8 cellular contexts compared by ENCODE assay signal in genomic region chr5:163506726-163507125, GRCh38. TPM values are rescaled to one million over a fixed set of nuclear protein-coding genes. Genes with fewer than 3 reads are reported as not detected.
DNase-seq lines count a peak whose midpoint lies in the region; ATAC-seq and TF ChIP-seq lines count a peak whose summit lies in the region.

No MANE protein-coding gene starts in this region.

- POLR2A ChIA-PET in HCT116 (lab: Charles Lee), result interaction anchor here (1.8 kb wide), 1 partner anchor 46 kb away, joined by 5 read pairs; the partner anchor contains the start of gene HMMR

- peak overlapping the region; percentile 75 for H3K4me2 ChIP-seq in HCT116 (ENCODE audit: low read length)

- H3K79me2 ChIP-seq in HCT116 (ENCODE audit: insufficient read depth, low read length), result peaks cover 60% of the 10 kb centered on the region

- no peaks in the 10 kb centered on the region for H4K20me1 ChIP-seq in HCT116 (ENCODE audit: insufficient read depth)

- RAD21 ChIA-PET in HCT116 (lab: Charles Lee; ENCODE audit: low non-redundant PET in 1 of 2, low total read pairs in 2 of 2, uncharacterized antibody in 2 of 2, unreplicated experiment in 2 of 2), result no interaction called here

- H3K4me3 Mint-ChIP-seq in activated naive CD8-positive, alpha-beta T cell, result peak overlapping the region; percentile 93
- H3K4me3 Mint-ChIP-seq in immature natural killer cell, result peak overlapping the region; percentile 94 to 100 (median 99)

- H3K27me3 Mint-ChIP-seq in activated naive CD8-positive, alpha-beta T cell, result no peaks in the 10 kb centered on the region
- H3K27me3 Mint-ChIP-seq in immature natural killer cell (ENCODE audit: low read depth in 3 of 3), result peaks cover 6 to 22% (median 20%) of the 10 kb centered on the region in 3 donors

- DNase-seq in AG08396 (ENCODE audit: low spot score) (peak; percentile 55), HCT116 (ENCODE audit: low read depth, low spot score) (no peak), immature natural killer cell (peak in 2 of 3 donors; percentile 6 to 21)

- H3K9ac ChIP-seq in HCT116 (ENCODE audit: low read length) (peak overlapping the region; percentile 65), subcutaneous abdominal adipose tissue (ENCODE audit: low read length in 5 of 5) (peak overlapping the region; percentile 81 to 95 (median 89))

- ATAC-seq in HCT116 (no peak), GM18907 (IDR thresholded peaks at IDR 0.05; ENCODE audit: unreplicated experiment) (no peak), GM18873 (IDR thresholded peaks at IDR 0.05; ENCODE audit: low FRiP score, unreplicated experiment) (no peak), GM21423 (IDR thresholded peaks at IDR 0.05; ENCODE audit: unreplicated experiment) (no peak)

- no peaks in the 10 kb centered on the region for H3K9me3 ChIP-seq in HCT116 (ENCODE audit: control insufficient read depth in 1 of 2, insufficient read depth in 1 of 2, low read depth in 1 of 2, low read length in 2 of 2)
- no peaks in the 10 kb centered on the region for H3K9me3 ChIP-seq in subcutaneous abdominal adipose tissue (ENCODE audit: control insufficient read depth in 5 of 5, low read length in 5 of 5)

- peaks cover 2% of the 10 kb centered on the region for H3K36me3 Mint-ChIP-seq in activated naive CD8-positive, alpha-beta T cell
- peaks cover 0 to under 1% (median 0%) of the 10 kb centered on the region in 3 donors for H3K36me3 Mint-ChIP-seq in immature natural killer cell

- H3K4me1 Mint-ChIP-seq in activated naive CD8-positive, alpha-beta T cell (ENCODE audit: low read depth), result peaks cover 68% of the 10 kb centered on the region
- peaks cover 70 to 87% of the 10 kb centered on the region in 2 donors for H3K4me1 Mint-ChIP-seq in immature natural killer cell

- H3K27ac Mint-ChIP-seq in activated naive CD8-positive, alpha-beta T cell, result peak overlapping the region; percentile 99
- peak overlapping the region; percentile 95 to 100 (median 100) for H3K27ac Mint-ChIP-seq in immature natural killer cell

- intact Hi-C loops in HCT116 (cut with micrococcal nuclease), result no loop called here

- H3K27me3 ChIP-seq in HCT116 (ENCODE audit: insufficient read depth, low read length) (no peaks in the 10 kb centered on the region), subcutaneous abdominal adipose tissue (ENCODE audit: control insufficient read depth in 5 of 5, insufficient read depth in 4 of 5, low read length in 5 of 5) (no peaks in the 10 kb centered on the region)

- H3K4me3 ChIP-seq in HCT116 (replicated peaks in 1 of 2; ENCODE audit: low read depth in 1 of 2, low read length in 2 of 2) (peak overlapping the region; percentile 61 to 76), subcutaneous abdominal adipose tissue (ENCODE audit: low read depth in 1 of 5, low read length in 5 of 5) (peak overlapping the region; percentile 65 to 99 (median 84))

- H3K36me3 ChIP-seq in HCT116 (ENCODE audit: control insufficient read depth in 1 of 2, insufficient read depth in 2 of 2, low read length in 2 of 2), result 0 out of 4 replicates have a peak, but pooled peaks cover 0 to 2% of the 10 kb centered on the region in 2 experiments
- H3K36me3 ChIP-seq in subcutaneous abdominal adipose tissue (ENCODE audit: control insufficient read depth in 5 of 5, insufficient read depth in 5 of 5, low read length in 5 of 5), result no peaks in the 10 kb centered on the region

- CTCF ChIA-PET in HCT116 (lab: Charles Lee), result no interaction called here

- H3K9me3 Mint-ChIP-seq in activated naive CD8-positive, alpha-beta T cell (ENCODE audit: low read depth), result no peaks in the 10 kb centered on the region
- H3K9me3 Mint-ChIP-seq in immature natural killer cell, result no peaks in the 10 kb centered on the region

- BruUV-seq in HCT116 (replicated peaks; lab: Mats Ljungman, UMichigan), result no TSS peak

- no peak overlapping the region for H3K27ac ChIP-seq in HCT116 (ENCODE audit: low read depth, low read length)
- peak overlapping the region; percentile 92 for H3K27ac ChIP-seq in subcutaneous abdominal adipose tissue (ENCODE audit: low read depth, low read length)

- TF ChIP-seq CTCF in HCT116 (IDR thresholded peaks at IDR 0.05 in 2 of 3, conservative IDR thresholded peaks at IDR 0.05 in 1 of 3; ENCODE audit: borderline replicate concordance in 1 of 3, insufficient read depth in 1 of 3, low read depth in 2 of 3, low read length in 2 of 3), result no peak

- no peak overlapping the region for H2AFZ ChIP-seq in HCT116 (ENCODE audit: low read depth, low read length, poor library complexity, severe bottlenecking)

- TF ChIP-seq RAD21 in HCT116 (IDR thresholded peaks at IDR 0.05; ENCODE audit: low read depth), result no peak

- TF ChIP-seq POLR2A in HCT116 (IDR thresholded peaks at IDR 0.05; ENCODE audit: borderline replicate concordance, extremely low read depth, insufficient read depth, insufficient read length), result no peak

- no peaks in the 10 kb centered on the region for H3K9me2 ChIP-seq in HCT116 (ENCODE audit: insufficient read depth)

- H3K4me1 ChIP-seq in HCT116 (ENCODE audit: control insufficient read depth in 1 of 2, insufficient read depth in 2 of 2, low read length in 2 of 2) (peaks cover 6 to 27% of the 10 kb centered on the region in 2 experiments; a peak in 3 of 4 replicates), subcutaneous abdominal adipose tissue (ENCODE audit: control insufficient read depth in 5 of 5, insufficient read depth in 5 of 5, low read length in 5 of 5) (peaks cover 0 to 73% (median 70%) of the 10 kb centered on the region in 5 donors)

TF ChIP-seq in HCT116, 20 proteins besides CTCF, POLR2A, EP300 and RAD21 (continues in another document):
- no peak for TF ChIP-seq TCF7L2 (IDR thresholded peaks at IDR 0.05; ENCODE audit: borderline replicate concordance, extremely low read depth, insufficient read depth, insufficient read length)
- TF ChIP-seq SRF (IDR thresholded peaks at IDR 0.05; ENCODE audit: low read depth), result no peak
- TF ChIP-seq ZFX (IDR thresholded peaks at IDR 0.05), result no peak
- TF ChIP-seq ZNF274 (IDR thresholded peaks at IDR 0.05; ENCODE audit: low read depth, low read length), result no peak
- no peak for TF ChIP-seq EGR1 (IDR thresholded peaks at IDR 0.05; ENCODE audit: low read depth)
- TF ChIP-seq ATF3 (IDR thresholded peaks at IDR 0.05), result no peak
- no peak for TF ChIP-seq MAX (IDR thresholded peaks at IDR 0.05)
- no peak for TF ChIP-seq JUND (IDR thresholded peaks at IDR 0.05)
- TF ChIP-seq EZH2 (IDR thresholded peaks at IDR 0.05), result no peak
- no peak for TF ChIP-seq ELF1 (IDR thresholded peaks at IDR 0.05; ENCODE audit: borderline replicate concordance, low read depth)
- no peak for TF ChIP-seq POLR2AphosphoS5 (IDR thresholded peaks at IDR 0.05; ENCODE audit: low read depth, low read length)
- no peak for TF ChIP-seq CBX3 (IDR thresholded peaks at IDR 0.05; ENCODE audit: low read depth)
- TF ChIP-seq SP1 (IDR thresholded peaks at IDR 0.05; ENCODE audit: low read depth), result no peak
- TF ChIP-seq EZH2phosphoT487 (IDR thresholded peaks at IDR 0.05; ENCODE audit: borderline replicate concordance), result no peak
- TF ChIP-seq REST (IDR thresholded peaks at IDR 0.05; ENCODE audit: low read depth), result no peak
- no peak for TF ChIP-seq CEBPB (IDR thresholded peaks at IDR 0.05; ENCODE audit: low read depth)

RNA-seq across cellular contexts. Expression of gene MAT2B, which starts 1.3 kb away (rescaled TPM):
- total RNA-seq in HCT116 (2021; ENCODE audit: unreplicated experiment), result 45.9 TPM
- polyA plus RNA-seq in HCT116 (2012), result 22.9 and 26.1 TPM in 2 replicates
- polyA plus RNA-seq in immature natural killer cell, result 100 to 1,000 TPM; 336 to 512 (median 345) TPM

RNA-seq across cellular contexts. Expression of gene HMMR, which starts 46.3 kb away (rescaled TPM):
- total RNA-seq in HCT116 (2021; ENCODE audit: unreplicated experiment), result 54.9 TPM
- 17.9 and 33.2 TPM in 2 replicates for polyA plus RNA-seq in HCT116 (2012)
- 1 to 10 TPM in 1 of 3 donors, under 1 TPM in 1, not detected in 1; 0.98 to 1.4 TPM for polyA plus RNA-seq in immature natural killer cell

RNA-seq across cellular contexts. Expression of gene NUDCD2, which starts 46.8 kb away (rescaled TPM):
- total RNA-seq in HCT116 (2021; ENCODE audit: unreplicated experiment), result 56.8 TPM
- polyA plus RNA-seq in HCT116 (2012), result 18.2 and 24.7 TPM in 2 replicates
- 10 to 100 TPM; 40.5 to 56.3 (median 43.5) TPM for polyA plus RNA-seq in immature natural killer cell
